In genomic region chr3:20808864-20809263, GRCh38 we compare ENCODE assay signal across 8 cellular contexts.
"Had no signal": no experiment of that assay in that cellular context is flagged by ENCODE, and none has a peak within 500 bp of the region (broad histone marks: within the 10 kb centered on the region; RNA-seq: fewer than 3 reads in every experiment).

No MANE protein-coding gene starts in this region.

- H3K4me3 ChIP-seq: GM12878 had no signal

- FAIRE-seq: G401.6, GM12878, GM12891, GM12892, GM18507, GM19239 had no signal

- DNase-seq: GDM1, GF-D8 had no signal

- ATAC-seq: GM12878 had no signal
